8 cellular contexts compared by ENCODE assay signal in genomic region chr15:45402162-45402954, GRCh38. TPM values are rescaled to one million over a fixed set of nuclear protein-coding genes. Genes with fewer than 3 reads are reported as not detected.
DNase-seq lines count a peak whose midpoint lies in the region; ATAC-seq, FAIRE-seq and TF ChIP-seq lines count a peak whose summit lies in the region.

No MANE protein-coding gene starts in this region.

- no peaks in the 10 kb centered on the region for H3K9me3 Mint-ChIP-seq in Calu3 (ENCODE audit: low read depth, unreplicated experiment)

- CTCF ChIA-PET in Calu3 (lab: Charles Lee), result interaction anchor here (0.6 to 1.8 kb wide), 10 partner anchors 25 to 276 kb away, joined by 3 to 8 read pairs (median 4); no protein-coding TSS in a partner anchor

- intact Hi-C loops in Calu3 (cut with micrococcal nuclease; ENCODE audit: unreplicated experiment), result no loop called here

- peak overlapping the region; percentile 91 for H3K27ac ChIP-seq in HUES48 (ENCODE audit: low read depth, low read length)

- H3K4me3 Mint-ChIP-seq in Calu3 (ENCODE audit: low read depth, unreplicated experiment), result peak overlapping the region; percentile 93

- BruUV-seq in Calu3 (replicated peaks; lab: Mats Ljungman, UMichigan), result TSS peak; percentile 4

- peaks cover 9% of the 10 kb centered on the region for H3K4me1 Mint-ChIP-seq in Calu3 (ENCODE audit: low read depth, unreplicated experiment)

- H3K4me1 ChIP-seq in HUES48 (ENCODE audit: control insufficient read depth, insufficient read depth, low read length), result peaks cover 12% of the 10 kb centered on the region
- no peaks in the 10 kb centered on the region for H3K4me1 ChIP-seq in NT2/D1 (ENCODE audit: insufficient read depth, insufficient read length)

- ATAC-seq in GM21423 (IDR thresholded peaks at IDR 0.05; ENCODE audit: unreplicated experiment), result peak; percentile 89

- DNase-seq in Calu3, result peak; percentile 94
- DNase-seq in NT2/D1 (ENCODE audit: low read depth, low spot score), result peak; percentile 82
- DNase-seq in activated CD8-positive, alpha-beta memory T cell treated with anti-CD3 and anti-CD28 coated beads, Interleukin-2, amount 50 U/mL, for 24 hours (ENCODE audit: extremely low read depth), result peak; percentile 94
- peak; percentile 98 for DNase-seq in mesenteric fat pad (ENCODE audit: low spot score)
- peak; percentile 90 for DNase-seq in stimulated activated CD8-positive, alpha-beta memory T cell treated with anti-CD3 and anti-CD28 coated beads, Interleukin-15, amount 100 ng/mL, for 1 hour (ENCODE audit: low read depth)

- H3K27me3 Mint-ChIP-seq in Calu3 (ENCODE audit: unreplicated experiment), result no peaks in the 10 kb centered on the region

- TF ChIP-seq CTCF in Calu3 (IDR thresholded peaks at IDR 0.05; ENCODE audit: unreplicated experiment), result no peak

- FAIRE-seq in endometrium (lab: Jason Lieb, UNC), result peak; percentile 94

- H3K27ac Mint-ChIP-seq in Calu3 (ENCODE audit: unreplicated experiment), result peak overlapping the region; percentile 58

- H3K27me3 ChIP-seq in HUES48 (ENCODE audit: control insufficient read depth, insufficient read depth, low read length) (0 out of 2 replicates have a peak, but pooled peaks cover 6% of the 10 kb centered on the region), NT2/D1 (ENCODE audit: insufficient read depth, insufficient read length) (no peaks in the 10 kb centered on the region)

- H3K36me3 Mint-ChIP-seq in Calu3 (ENCODE audit: insufficient read depth, unreplicated experiment), result peaks cover 36% of the 10 kb centered on the region

- H3K4me3 ChIP-seq in HUES48 (ENCODE audit: low read depth, low read length) (peak overlapping the region; percentile 72), NT2/D1 (ENCODE audit: insufficient read length, low read depth) (peak overlapping the region; percentile 94)

- H3K36me3 ChIP-seq in HUES48 (ENCODE audit: control insufficient read depth, insufficient read depth, low read length), result peaks cover 26% of the 10 kb centered on the region
- peaks cover 27% of the 10 kb centered on the region for H3K36me3 ChIP-seq in NT2/D1 (ENCODE audit: insufficient read depth, insufficient read length, low read length)

- H3K9ac ChIP-seq in HUES48 (ENCODE audit: low read depth, low read length), result peak overlapping the region; percentile 84
- peak overlapping the region; percentile 96 for H3K9ac ChIP-seq in NT2/D1 (ENCODE audit: insufficient read length, low read depth)

- no peaks in the 10 kb centered on the region for H3K9me3 ChIP-seq in HUES48 (ENCODE audit: control insufficient read depth, insufficient read depth, low read length)
- no peaks in the 10 kb centered on the region for H3K9me3 ChIP-seq in NT2/D1 (ENCODE audit: insufficient read depth, low read length)

RNA-seq across cellular contexts. Expression of gene GATM, which starts 24.0 kb away (rescaled TPM):
- 4.1 and 4.2 TPM in 2 replicates for total RNA-seq in Calu3 (2022)
- total RNA-seq in mesenteric fat pad, result 10.6 TPM

Comparison
In these comparisons a context has a peak if more than half of its experiments do, and no peak if none do; other contexts are left out.
1. Peak in every context shown above with its lines: DNase-seq, ATAC-seq, H3K4me3 ChIP-seq and H3K27ac ChIP-seq.